Comparison of ENCODE assay signal across 1 cellular context in the genomic region with DNA sequence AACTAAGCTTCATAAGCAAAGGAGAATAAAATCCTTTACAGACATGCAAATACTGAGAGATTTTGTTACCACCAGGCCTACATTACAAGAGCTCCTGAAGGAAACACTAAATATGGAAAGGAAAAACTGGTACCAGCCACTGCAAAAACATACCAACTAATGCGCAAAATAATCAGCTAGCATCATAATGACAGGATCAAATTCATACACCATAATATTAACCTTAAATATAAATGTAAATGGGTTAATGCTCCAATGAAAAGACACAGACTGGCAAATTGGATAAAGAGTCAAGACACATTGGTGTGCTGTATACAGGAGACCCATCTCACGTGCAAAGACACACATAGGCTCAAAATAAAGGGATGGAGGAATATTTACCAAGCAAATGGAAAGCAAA.
DNase-seq lines count a peak whose midpoint lies in the region; ATAC-seq, FAIRE-seq and TF ChIP-seq lines count a peak whose summit lies in the region.
"Not testable (repeated sequence)": the region's sequence is repeated elsewhere in the genome, so short reads cannot be mapped to it uniquely, and the experiment has no call there.

No MANE protein-coding gene starts in this region.

- CTCF ChIA-PET in K562 (lab: Yijun Ruan, JAX; ENCODE audit: low intra/inter-chr PET ratio), result not testable (repeated sequence)

- not testable (repeated sequence) for TF ChIP-seq CTCF in K562 (IDR thresholded peaks at IDR 0.05 in 2 of 3, conservative IDR thresholded peaks at IDR 0.05 in 1 of 3; ENCODE audit: insufficient read depth in 2 of 3, low read depth in 1 of 3, low read length in 3 of 3)

- H3K4me3 ChIP-seq in K562, result not testable (repeated sequence)

- not testable (repeated sequence) for H3K27me3 ChIP-seq in K562 (ENCODE audit: control insufficient read depth in 2 of 2, insufficient read depth in 2 of 2, low read length in 2 of 2)

- H3K36me3 ChIP-seq in K562 (ENCODE audit: control insufficient read depth, insufficient read depth, low read length), result not testable (repeated sequence)

- H3K4me1 ChIP-seq in K562 (replicated peaks in 1 of 2; ENCODE audit: control insufficient read depth in 2 of 2, insufficient read depth in 2 of 2, low read length in 2 of 2), result not testable (repeated sequence)

- not testable (repeated sequence) for DNase-seq in K562 (ENCODE audit: extremely low read depth in 1 of 4, low spot score in 3 of 4)

- intact Hi-C loops in K562 (cut with micrococcal nuclease), result not testable (repeated sequence)

- not testable (repeated sequence) for TF ChIP-seq RAD21 in K562 (CRISPR knock-in tag; conservative IDR thresholded peaks at IDR 0.05 in 1 of 2, IDR thresholded peaks at IDR 0.05 in 1 of 2)

- not testable (repeated sequence) for FAIRE-seq in K562 (lab: Jason Lieb, UNC)

- WGBS in K562 (ENCODE audit: insufficient coverage, low coverage, missing lambda C conversion rate), result 0% methylated on average over 2 of the region's 2 CpGs

- not testable (repeated sequence) for H4K20me1 ChIP-seq in K562 (replicated peaks; ENCODE audit: control insufficient read depth, insufficient read depth, low read length)

- H3K9me1 ChIP-seq in K562 (ENCODE audit: control insufficient read depth, insufficient read depth, low read length), result not testable (repeated sequence)

- not testable (repeated sequence) for H3K9ac ChIP-seq in K562 (ENCODE audit: insufficient read depth in 1 of 2, low read depth in 2 of 2, low read length in 2 of 2)

- not testable (repeated sequence) for TF ChIP-seq POLR2A in K562 (conservative IDR thresholded peaks at IDR 0.05)

- not testable (repeated sequence) for BruUV-seq in K562 (replicated peaks; lab: Mats Ljungman, UMichigan)

- POLR2A ChIA-PET in K562 (lab: Yijun Ruan, JAX), result not testable (repeated sequence)

- in situ Hi-C loops in K562 (cut with MboI), result not testable (repeated sequence)

- H3K27ac ChIP-seq in K562 (ENCODE audit: extremely low read depth, low read depth, low read length), result not testable (repeated sequence)

- not testable (repeated sequence) for H3K4me2 ChIP-seq in K562 (ENCODE audit: insufficient read depth, low read length)

- ATAC-seq in K562, result not testable (repeated sequence)

- H3K9me3 ChIP-seq in K562 (replicated peaks; ENCODE audit: control insufficient read depth, insufficient read depth, low read depth, low read length), result not testable (repeated sequence)

- not testable (repeated sequence) for TF ChIP-seq EP300 in K562 (IDR thresholded peaks at IDR 0.05; ENCODE audit: low read length)

- not testable (repeated sequence) for H2AFZ ChIP-seq in K562 (ENCODE audit: low read depth, low read length)

- H3K79me2 ChIP-seq in K562 (ENCODE audit: control insufficient read depth, insufficient read depth, low read length), result not testable (repeated sequence)

TF ChIP-seq in K562, 482 proteins besides CTCF, POLR2A, EP300 and RAD21:
- TF ChIP-seq ZNF507 (tag; conservative IDR thresholded peaks at IDR 0.05), result peak; percentile 90
TF ChIP-seq in K562: peak in this region for 1; not testable (repeated sequence) for 481.
